8 cellular contexts compared by ENCODE assay signal in the genomic region with DNA sequence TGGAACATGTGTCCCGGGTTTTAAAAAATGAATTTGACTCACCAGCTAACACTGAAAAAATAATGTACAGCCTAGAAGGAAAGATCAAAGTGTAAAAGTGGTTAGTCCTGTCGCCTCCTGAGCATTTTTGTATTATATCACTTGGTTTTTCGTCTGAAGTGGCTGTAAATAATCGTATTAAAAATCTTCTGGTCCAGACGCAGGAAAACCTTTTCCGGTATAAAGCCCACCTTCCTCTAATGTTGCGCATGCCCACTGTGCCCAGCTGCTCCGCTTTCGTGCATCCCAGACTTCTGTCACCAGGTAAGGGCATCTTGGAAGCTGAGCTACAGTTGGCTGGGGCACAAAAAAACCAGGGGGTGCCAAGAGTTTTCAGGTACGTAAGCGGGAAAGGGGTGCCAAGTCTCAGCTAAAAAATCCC. TPM values are rescaled to one million over a fixed set of nuclear protein-coding genes. Genes with fewer than 3 reads are reported as not detected.
DNase-seq lines count a peak whose midpoint lies in the region; ATAC-seq and TF ChIP-seq lines count a peak whose summit lies in the region.

No MANE protein-coding gene starts in this region.

- no peak for TF ChIP-seq EP300 in stomach (IDR thresholded peaks at IDR 0.05)

- intact Hi-C loops in stomach (cut with DNase I; ENCODE audit: low total_unique reads) = no loop called here

- peak overlapping the region; percentile 99 for H3K4me3 ChIP-seq in BJ (ENCODE audit: low read depth, low read length)
- peak overlapping the region; percentile 82 for H3K4me3 ChIP-seq in mesendoderm (ENCODE audit: low read length)
- H3K4me3 ChIP-seq in stomach = peak overlapping the region; percentile 67 to 94 (median 77)

- WGBS in mesendoderm (ENCODE audit: extremely low coverage, insufficient coverage, low lambda C conversion rate) = no CpG with 5 or more reads among the region's 11 CpGs
- WGBS in stomach, 5 donors = 0 to 1% (median 1%) methylated on average over 11 of the region's 11 CpGs

- peak overlapping the region; percentile 85 for H3K9ac ChIP-seq in mesendoderm (ENCODE audit: low read length)

- H3K4me2 ChIP-seq in mesendoderm (ENCODE audit: low read length) = peak overlapping the region; percentile 63

- no peak overlapping the region for H2BK15ac ChIP-seq in mesendoderm (replicated peaks; ENCODE audit: low read depth)

- H3K4me1 ChIP-seq in mesendoderm (ENCODE audit: control insufficient read depth, low read depth, low read length) (peaks cover 1% of the 10 kb centered on the region), stomach (peaks cover 23 to 38% (median 31%) of the 10 kb centered on the region in 4 donors)

- H3K27ac ChIP-seq in VCaP (peak overlapping the region; percentile 93), epithelial cell of prostate (peak overlapping the region; percentile 97), mesendoderm (ENCODE audit: low read depth, low read length) (peak overlapping the region; percentile 78), stomach (peak overlapping the region; percentile 98 to 100 (median 99))

- no peak for TF ChIP-seq CTCF in BJ (IDR thresholded peaks at IDR 0.05; ENCODE audit: insufficient read depth, low read depth, low read length)
- TF ChIP-seq CTCF in VCaP (conservative IDR thresholded peaks at IDR 0.05) = no peak
- TF ChIP-seq CTCF in stomach (IDR thresholded peaks at IDR 0.05) = no peak

- peak overlapping the region; percentile 24 for H2BK5ac ChIP-seq in mesendoderm (ENCODE audit: low read length)

- H3K36me3 ChIP-seq in BJ (ENCODE audit: control insufficient read depth, insufficient read depth, low read length) (no peaks in the 10 kb centered on the region; the same call in 1 of the 2 replicates), mesendoderm (ENCODE audit: control insufficient read depth, insufficient read depth, low read length) (no peaks in the 10 kb centered on the region), stomach (peaks cover 0 to 29% (median 27%) of the 10 kb centered on the region in 4 donors)

- no peak overlapping the region for H4K8ac ChIP-seq in mesendoderm (ENCODE audit: low read depth, low read length)

- peaks cover 4% of the 10 kb centered on the region for H3K79me1 ChIP-seq in mesendoderm (ENCODE audit: low read length)

- TF ChIP-seq POLR2A in stomach (IDR thresholded peaks at IDR 0.05) = no peak

- no peak overlapping the region for H4K5ac ChIP-seq in mesendoderm (ENCODE audit: low read length)

- H3K23ac ChIP-seq in mesendoderm (ENCODE audit: low read length) = no peak overlapping the region

- POLR2A ChIA-PET in BJ (lab: Charles Lee) = interaction anchor here (0.7 to 1.4 kb wide), 2 partner anchors 18 to 895 kb away, joined by 3 to 4 read pairs; no protein-coding TSS in a partner anchor

- H3K18ac ChIP-seq in mesendoderm (ENCODE audit: low read length) = peak overlapping the region; percentile 60

- no peak overlapping the region for H2BK120ac ChIP-seq in mesendoderm (ENCODE audit: low read depth, low read length)

- DNase-seq in BJ (ENCODE audit: low read depth) (no peak), NCI-H2171 (lab: John Stamatoyannopoulos, UW) (peak; percentile 90), epithelial cell of prostate (ENCODE audit: low read depth, low spot score) (no peak), mesendoderm (peak; percentile 91), stomach (peak; percentile 76)

- peak; percentile 9 for ATAC-seq in GM18870 (IDR thresholded peaks at IDR 0.05; ENCODE audit: unreplicated experiment)
- peak; percentile 4 for ATAC-seq in HG03135 (IDR thresholded peaks at IDR 0.05; ENCODE audit: unreplicated experiment)

- CTCF ChIA-PET in BJ (lab: Yijun Ruan, JAX) = no interaction called here

- no peak overlapping the region for H2AK5ac ChIP-seq in mesendoderm (ENCODE audit: low read length)

- H3K27me3 ChIP-seq in BJ (ENCODE audit: control insufficient read depth, insufficient read depth, low read length) (no peaks in the 10 kb centered on the region), mesendoderm (ENCODE audit: insufficient read depth, low read length, poor library complexity) (no peaks in the 10 kb centered on the region), stomach (no peaks in the 10 kb centered on the region)

- H3K9me3 ChIP-seq in stomach = no peaks in the 10 kb centered on the region

- peak overlapping the region; percentile 94 for H3K56ac ChIP-seq in mesendoderm (ENCODE audit: low read length)

- H3K4ac ChIP-seq in mesendoderm (ENCODE audit: low read depth, low read length) = peak overlapping the region; percentile 99

- peaks cover 13% of the 10 kb centered on the region for H3K79me2 ChIP-seq in mesendoderm (ENCODE audit: control insufficient read depth, insufficient read depth, low read length)

RNA-seq across cellular contexts. Expression of gene MYNN, which starts 0.7 kb away (rescaled TPM):
- polyA plus RNA-seq in BJ (2011; rRNA removed) (10.1 and 17.1 TPM in 2 replicates), stomach (10 to 100 TPM in 1 of 3 donors, 1 to 10 TPM in 2; 6.8 to 14.8 (median 7.2) TPM)
- polyA minus RNA-seq in BJ (2011; rRNA and poly(A)+ RNA removed) = 5.6 and 7.8 TPM in 2 replicates
- polyA plus RNA-seq in mesendoderm (2013, experiment 1 of 2) = 12.7 TPM
- 12.4 TPM for polyA plus RNA-seq in mesendoderm (2013, experiment 2 of 2)
- 100 to 1,000 TPM in 1 of 5 donors, 10 to 100 TPM in 4; 11.3 to 136 (median 24.5) TPM for total RNA-seq in stomach

RNA-seq across cellular contexts. Expression of gene ACTRT3, which starts 3.2 kb away (rescaled TPM):
- polyA plus RNA-seq in BJ (2011; rRNA removed) (2.3 and 2.9 TPM in 2 replicates), stomach (1 to 10 TPM in 2 of 3 donors, under 1 TPM in 1; 0.76 to 1.6 (median 1.1) TPM)
- polyA minus RNA-seq in BJ (2011; rRNA and poly(A)+ RNA removed) = 0.98 and 1.5 TPM in 2 replicates
- polyA plus RNA-seq in mesendoderm (2013, experiment 1 of 2) = 4.2 TPM
- polyA plus RNA-seq in mesendoderm (2013, experiment 2 of 2) = 4.0 TPM
- total RNA-seq in stomach = 1 to 10 TPM in 2 of 5 donors, under 1 TPM in 1, not detected in 2; 0.45 to 2.2 (median 1.4) TPM

RNA-seq across cellular contexts. Expression of gene TERC, which starts 7.7 kb away (rescaled TPM):
- polyA plus RNA-seq in BJ (2011; rRNA removed) (0.18 TPM in 1 of 2 replicates, not detected in the other), stomach (not detected)
- polyA minus RNA-seq in BJ (2011; rRNA and poly(A)+ RNA removed) = 55.0 and 73.1 TPM in 2 replicates
- polyA plus RNA-seq in mesendoderm (2013, experiment 1 of 2) = 0.84 TPM
- 0.74 TPM for polyA plus RNA-seq in mesendoderm (2013, experiment 2 of 2)
- 100 to 1,000 TPM; 107 to 717 (median 249) TPM for total RNA-seq in stomach

RNA-seq across cellular contexts. Expression of gene LRRIQ4, which starts 40.1 kb away (rescaled TPM):
- polyA plus RNA-seq in BJ (2011; rRNA removed) = not detected in 2 replicates
- polyA minus RNA-seq in BJ (2011; rRNA and poly(A)+ RNA removed) = not detected in 2 replicates
- polyA plus RNA-seq in mesendoderm (2013, experiment 1 of 2) = 0.11 TPM
- polyA plus RNA-seq in mesendoderm (2013, experiment 2 of 2) = 0.06 TPM
- 1 to 10 TPM in 1 of 5 donors, not detected in 4; 4.6 TPM for total RNA-seq in stomach
- not detected for polyA plus RNA-seq in stomach

RNA-seq across cellular contexts. Expression of gene LRRC34, which starts 40.2 kb away (rescaled TPM):
- polyA plus RNA-seq in BJ (2011; rRNA removed) (1.6 and 2.5 TPM in 2 replicates), stomach (1 to 10 TPM in 2 of 3 donors, under 1 TPM in 1; 0.88 to 2.1 (median 1.7) TPM)
- 0.82 and 1.8 TPM in 2 replicates for polyA minus RNA-seq in BJ (2011; rRNA and poly(A)+ RNA removed)
- 3.0 TPM for polyA plus RNA-seq in mesendoderm (2013, experiment 1 of 2)
- 3.1 TPM for polyA plus RNA-seq in mesendoderm (2013, experiment 2 of 2)
- total RNA-seq in stomach = 1 to 10 TPM in 1 of 5 donors, under 1 TPM in 1, not detected in 3; 0.43 to 4.2 TPM

Comparison
In these comparisons a context has a peak if more than half of its experiments do, and no peak if none do; other contexts are left out.
1. DNase-seq: peak in NCI-H2171 (single experiment), mesendoderm (single experiment) and stomach (single experiment); none in BJ (single experiment) and epithelial cell of prostate (single experiment).
2. Peak in every context shown above with its lines, with median percentiles within 50 percentile points of each other: H3K4me3 ChIP-seq and H3K27ac ChIP-seq.